ENCODE assay signal across 9 cellular contexts in the genomic region with DNA sequence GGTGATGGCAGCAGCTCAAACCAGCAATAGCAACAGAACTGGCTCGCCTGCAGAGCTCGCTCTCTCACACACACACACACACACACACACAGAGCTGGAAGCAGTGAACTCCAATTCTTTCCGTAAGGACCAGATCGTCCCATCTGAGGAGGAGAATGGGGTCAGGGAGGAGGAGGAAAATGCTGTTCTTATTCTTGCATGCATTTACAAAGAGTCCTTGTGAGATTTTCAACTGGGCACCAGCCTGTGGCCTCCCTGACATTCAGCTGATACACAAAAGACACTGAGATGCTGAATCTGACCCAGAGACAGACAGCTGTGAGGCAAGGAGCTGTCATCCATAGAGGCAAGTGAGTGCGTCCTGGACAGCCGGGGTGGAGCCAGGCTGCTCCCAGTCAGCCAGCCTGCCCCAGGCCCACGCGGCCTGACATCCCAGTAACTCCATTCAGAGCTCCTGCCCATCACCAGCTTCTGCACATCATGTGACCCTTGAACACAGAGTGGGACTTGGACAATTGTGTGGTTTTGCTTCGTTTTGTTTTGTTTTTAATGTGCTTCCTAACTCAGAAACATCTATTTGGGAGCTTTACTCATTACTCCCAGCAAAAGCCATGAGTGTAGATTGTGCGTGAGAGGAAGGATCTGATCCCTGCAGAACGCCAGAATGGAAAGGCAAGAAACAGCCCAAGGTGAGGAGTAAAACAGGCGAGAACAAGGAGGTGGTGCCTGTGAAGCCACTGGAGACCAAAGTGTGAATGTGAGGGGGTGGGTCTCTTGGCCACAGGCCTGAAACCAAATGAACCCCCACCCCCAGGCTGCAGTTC. TPM values are rescaled to one million over a fixed set of nuclear protein-coding genes. Genes with fewer than 3 reads are reported as not detected.
A peak's percentile ranks its signal among the peaks of the same experiment; 100 is the strongest.
DNase-seq lines count a peak whose midpoint lies in the region; ATAC-seq, FAIRE-seq and TF ChIP-seq lines count a peak whose summit lies in the region.
"Had no signal": no experiment of that assay in that cellular context is flagged by ENCODE, and none has a peak within 500 bp of the region (broad histone marks: within the 10 kb centered on the region; RNA-seq: fewer than 3 reads in every experiment).

No MANE protein-coding gene starts in this region.

- in situ Hi-C loops in GM13977 (cut with MboI; ENCODE audit: low pct_unique_long_range_greater_than_20kb, low sequenced_read_pairs, unreplicated experiment): no loop called here

- H2AFZ ChIP-seq in endothelial cell of umbilical vein (ENCODE audit: low read depth, low read length): no peak overlapping the region

- H3K36me3 Mint-ChIP-seq in CD14-positive monocyte (peaks cover 51 to 57% of the 10 kb centered on the region in 2 donors), IgD-negative memory B cell (peaks cover 4% of the 10 kb centered on the region), neural crest cell (ENCODE audit: low read depth) (peaks cover 2% of the 10 kb centered on the region)

- H4K20me1 ChIP-seq in endothelial cell of umbilical vein (replicated peaks; ENCODE audit: control insufficient read depth, extremely low read depth, insufficient read depth, low read length): no peaks in the 10 kb centered on the region

- H3K4me2 ChIP-seq in endothelial cell of umbilical vein (ENCODE audit: insufficient read depth, low read length): peak overlapping the region; percentile 84

- H3K4me3 ChIP-seq in endothelial cell of umbilical vein (replicated peaks in 1 of 3; ENCODE audit: insufficient read depth in 1 of 3, low read depth in 1 of 3, low read length in 3 of 3): peak overlapping the region; percentile 22 to 91 (median 66)

- no peaks in the 10 kb centered on the region for H3K27me3 ChIP-seq in endothelial cell of umbilical vein (ENCODE audit: control insufficient read depth in 2 of 2, insufficient read depth in 2 of 2, low read length in 2 of 2)

- FAIRE-seq in endothelial cell of umbilical vein (lab: Jason Lieb, UNC): peak; percentile 77
- FAIRE-seq in RCC 7860 (lab: Jason Lieb, UNC): no peak

- H3K4me3 Mint-ChIP-seq in CD14-positive monocyte: peak overlapping the region; percentile 97 to 99
- peak overlapping the region; percentile 97 to 100 (median 100) for H3K4me3 Mint-ChIP-seq in IgD-negative memory B cell
- H3K4me3 Mint-ChIP-seq in neural crest cell: peak overlapping the region; percentile 85

- no peak overlapping the region for H3K27ac ChIP-seq in endothelial cell of umbilical vein (ENCODE audit: insufficient read depth, low read depth, low read length)
- H3K27ac ChIP-seq: HL-60 had no signal

- H3K9me3 Mint-ChIP-seq in CD14-positive monocyte: peaks cover 0 to 5% (median 0%) of the 10 kb centered on the region in 7 donors
- H3K9me3 Mint-ChIP-seq in IgD-negative memory B cell: no peaks in the 10 kb centered on the region
- H3K9me3 Mint-ChIP-seq in neural crest cell: no peaks in the 10 kb centered on the region

- H3K36me3 ChIP-seq in endothelial cell of umbilical vein (ENCODE audit: control insufficient read depth in 2 of 2, extremely low read depth in 1 of 2, insufficient read depth in 2 of 2, low read length in 2 of 2): peaks cover 7 to 8% of the 10 kb centered on the region in 2 experiments

- ATAC-seq in HG02571 (IDR thresholded peaks at IDR 0.05; ENCODE audit: unreplicated experiment): no peak

- TF ChIP-seq CTCF in CD14-positive monocyte (IDR thresholded peaks at IDR 0.05) (no peak), endothelial cell of umbilical vein (IDR thresholded peaks at IDR 0.05; ENCODE audit: extremely low read depth in 1 of 2, insufficient read depth in 1 of 2, low read depth in 1 of 2, low read length in 2 of 2) (no peak), neural crest cell (conservative IDR thresholded peaks at IDR 0.05) (no peak), GM13977 (IDR thresholded peaks at IDR 0.05; ENCODE audit: extremely low read depth, insufficient read depth, missing control alignments) (no peak)

- BruUV-seq in endothelial cell of umbilical vein (replicated peaks; lab: Mats Ljungman, UMichigan): no TSS peak

- H3K79me2 ChIP-seq in endothelial cell of umbilical vein (ENCODE audit: control insufficient read depth, insufficient read depth, low read length): peaks cover 43% of the 10 kb centered on the region

- H3K9me1 ChIP-seq in endothelial cell of umbilical vein (replicated peaks; ENCODE audit: control insufficient read depth, extremely low read depth, insufficient read depth, low read length): no peaks in the 10 kb centered on the region

- H3K9ac ChIP-seq in endothelial cell of umbilical vein (replicated peaks; ENCODE audit: extremely low read depth, insufficient read depth, low read length): no peak overlapping the region

- no peaks in the 10 kb centered on the region for H3K9me3 ChIP-seq in endothelial cell of umbilical vein (replicated peaks; ENCODE audit: control insufficient read depth, insufficient read depth, low read length)

- H3K27ac Mint-ChIP-seq in CD14-positive monocyte: peak overlapping the region in 4 of 7 donors; percentile 9 to 96 (median 54)
- H3K27ac Mint-ChIP-seq in IgD-negative memory B cell: peak overlapping the region; percentile 88 to 99 (median 93)
- no peak overlapping the region for H3K27ac Mint-ChIP-seq in neural crest cell (ENCODE audit: unreplicated experiment)

- no peak for TF ChIP-seq POLR2A in endothelial cell of umbilical vein (IDR thresholded peaks at IDR 0.05; ENCODE audit: low read depth, low read length)

- CTCF ChIA-PET in endothelial cell of umbilical vein (lab: Charles Lee): interaction anchor here (0.7 to 2.6 kb wide), 6 partner anchors 11 to 163 kb away, joined by 3 to 11 read pairs (median 4); no protein-coding TSS in a partner anchor

- H3K4me1 ChIP-seq in endothelial cell of umbilical vein (ENCODE audit: control insufficient read depth, extremely low read depth, insufficient read depth, low read length): peaks cover 15% of the 10 kb centered on the region

- H3K27me3 Mint-ChIP-seq in CD14-positive monocyte (ENCODE audit: low read depth in 3 of 3) (peaks cover 4 to 20% (median 9%) of the 10 kb centered on the region in 3 donors), IgD-negative memory B cell (no peaks in the 10 kb centered on the region), neural crest cell (ENCODE audit: low read depth) (peaks cover 26% of the 10 kb centered on the region)

- POLR2A ChIA-PET in endothelial cell of umbilical vein (lab: Charles Lee): interaction anchor here (0.9 to 1.2 kb wide), 3 partner anchors 43 to 55 kb away, joined by 3 read pairs; no protein-coding TSS in a partner anchor

- H3K4me1 Mint-ChIP-seq in CD14-positive monocyte (peaks cover 54% of the 10 kb centered on the region), IgD-negative memory B cell (peaks cover 46 to 51% (median 49%) of the 10 kb centered on the region in 3 donors), neural crest cell (peaks cover 46% of the 10 kb centered on the region)

- dilution Hi-C loops in endothelial cell of umbilical vein (cut with MboI; ENCODE audit: extremely low pct_ligation_motif_present, low sequenced_read_pairs): no loop called here

- no peak for DNase-seq in CD14-positive monocyte (ENCODE audit: low spot score)
- DNase-seq in endothelial cell of umbilical vein (ENCODE audit: low read depth, low spot score): peak; percentile 41
- no peak for DNase-seq in neural crest cell (ENCODE audit: low read depth, low spot score)
- no peak for DNase-seq in RCC 7860 (ENCODE audit: low spot score)
- no peak for DNase-seq in NK-92 (lab: John Stamatoyannopoulos, UW; ENCODE audit: unreplicated experiment)
- DNase-seq in GM13977 (ENCODE audit: low spot score): no peak

- intact Hi-C loops in CD14-positive monocyte (cut with micrococcal nuclease): no loop called here
- intact Hi-C loops in endothelial cell of umbilical vein (cut with micrococcal nuclease): no loop called here

TF ChIP-seq in endothelial cell of umbilical vein, 7 proteins besides CTCF, POLR2A, EP300 and RAD21:
- TF ChIP-seq JUN (IDR thresholded peaks at IDR 0.05; ENCODE audit: borderline replicate concordance, insufficient read depth, insufficient read length, low read depth): no peak

RNA-seq across cellular contexts. Expression of gene SERPINB9, which starts 2.1 kb away (rescaled TPM):
- 10 to 100 TPM; 34.3 to 77.7 TPM for polyA plus RNA-seq in CD14-positive monocyte
- polyA plus RNA-seq in IgD-negative memory B cell: 20.1 TPM
- 37.0 and 58.0 TPM in 2 replicates for total RNA-seq in endothelial cell of umbilical vein
- polyA plus RNA-seq in endothelial cell of umbilical vein: 47.3 and 51.6 TPM in 2 replicates
- polyA plus RNA-seq in endothelial cell of umbilical vein (2011; cell fraction: cytosol; rRNA removed): 37.5 and 38.5 TPM in 2 replicates
- 32.0 and 44.9 TPM in 2 replicates for polyA plus RNA-seq in endothelial cell of umbilical vein (2011; cell fraction: nucleus; rRNA removed)
- polyA plus RNA-seq in endothelial cell of umbilical vein (2012): 23.4 and 26.9 TPM in 2 replicates
- 94.7 and 96.7 TPM in 2 replicates for polyA minus RNA-seq in endothelial cell of umbilical vein
- polyA minus RNA-seq in endothelial cell of umbilical vein (2011; cell fraction: cytosol; rRNA and poly(A)+ RNA removed): not detected
- 25.6 and 46.0 TPM in 2 replicates for polyA minus RNA-seq in endothelial cell of umbilical vein (2011; cell fraction: nucleus; rRNA and poly(A)+ RNA removed)
- total RNA-seq in neural crest cell: 9.2 and 9.4 TPM in 2 replicates

RNA-seq across cellular contexts. Expression of gene SERPINB1, which starts 59.4 kb away (rescaled TPM):
- polyA plus RNA-seq in CD14-positive monocyte (100 to 1,000 TPM; 306 to 307 TPM), IgD-negative memory B cell (85.6 TPM), endothelial cell of umbilical vein (5.9 and 6.7 TPM in 2 replicates)
- total RNA-seq in endothelial cell of umbilical vein (23.3 and 24.0 TPM in 2 replicates), neural crest cell (7.2 and 8.2 TPM in 2 replicates)
- polyA plus RNA-seq in endothelial cell of umbilical vein (2011; cell fraction: cytosol; rRNA removed): 10.6 and 11.9 TPM in 2 replicates
- polyA plus RNA-seq in endothelial cell of umbilical vein (2011; cell fraction: nucleus; rRNA removed): 5.7 and 9.4 TPM in 2 replicates
- 11.5 and 15.7 TPM in 2 replicates for polyA plus RNA-seq in endothelial cell of umbilical vein (2012)
- 5.7 and 6.0 TPM in 2 replicates for polyA minus RNA-seq in endothelial cell of umbilical vein
- 31.9 TPM for polyA minus RNA-seq in endothelial cell of umbilical vein (2011; cell fraction: cytosol; rRNA and poly(A)+ RNA removed)
- polyA minus RNA-seq in endothelial cell of umbilical vein (2011; cell fraction: nucleus; rRNA and poly(A)+ RNA removed): 3.5 and 5.7 TPM in 2 replicates
